16 cellular contexts compared by ENCODE assay signal in the genomic region with DNA sequence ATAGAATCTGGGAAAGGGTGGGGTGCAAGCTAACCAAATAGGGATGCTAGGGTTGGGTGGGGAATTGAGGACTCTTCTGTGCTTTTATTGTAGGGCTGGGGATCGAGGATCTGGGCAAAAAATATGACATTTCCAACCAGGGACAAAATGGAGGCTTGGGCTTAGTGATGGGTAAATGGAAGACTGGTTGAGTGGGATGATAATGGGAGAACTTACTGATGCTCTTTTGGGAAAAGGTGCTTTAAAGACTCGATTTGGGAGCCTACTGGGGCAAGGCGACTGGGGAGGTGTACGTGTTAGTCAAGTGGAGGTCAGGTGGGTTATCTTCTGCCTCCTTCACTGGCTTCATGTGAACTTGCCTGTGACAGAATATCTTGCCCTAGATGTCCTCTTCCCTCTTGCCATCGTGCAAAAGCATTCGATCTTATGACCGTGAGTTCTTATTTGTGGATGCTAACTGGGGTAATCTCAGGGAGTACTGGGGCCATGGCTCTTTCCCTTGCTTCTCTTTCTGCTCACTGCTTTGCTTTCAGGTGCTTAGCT. TPM values are rescaled to one million over a fixed set of nuclear protein-coding genes. Genes with fewer than 3 reads are reported as not detected.
A peak's percentile ranks its signal among the peaks of the same experiment; 100 is the strongest.
DNase-seq lines count a peak whose midpoint lies in the region; ATAC-seq, FAIRE-seq and TF ChIP-seq lines count a peak whose summit lies in the region.
"Had no signal": no experiment of that assay in that cellular context is flagged by ENCODE, and none has a peak within 500 bp of the region (broad histone marks: within the 10 kb centered on the region; RNA-seq: fewer than 3 reads in every experiment).

No MANE protein-coding gene starts in this region.

- RAD21 ChIA-PET in GM12878 (lab: Charles Lee; ENCODE audit: unreplicated experiment), result interaction anchor here (1.5 kb wide), 1 partner anchor 82 kb away, joined by 3 read pairs; the partner anchor contains the start of gene ZDHHC24

- no peak for TF ChIP-seq RAD21 in GM12878 (IDR thresholded peaks at IDR 0.05; ENCODE audit: insufficient read depth, low read depth, low read length)

- SMC1A ChIA-PET in GM12878 (lab: Charles Lee; ENCODE audit: uncharacterized antibody, unreplicated experiment), result interaction anchor here (1.0 to 2.4 kb wide), 2 partner anchors 8 to 10 kb away, joined by 4 to 10 read pairs; partner anchors contain the start of gene RBM4

- H3K27ac Mint-ChIP-seq in activated naive CD4-positive, alpha-beta T cell treated with anti-CD3 and anti-CD28 coated beads for 36 hours, result peak overlapping the region; percentile 37
- peak overlapping the region; percentile 83 for H3K27ac Mint-ChIP-seq in stimulated activated effector memory CD8-positive, alpha-beta T cell treated with anti-CD3 and anti-CD28 coated beads, Interleukin-12 subunit alpha, Interleukin-12 subunit beta, amount 100 ng/mL, for 72 hours
- H3K27ac Mint-ChIP-seq: stimulated activated memory B cell treated with anti-CD40 and anti-IgM and Interleukin-4, amounts not matched to agents 10 μg/mL and 1 μg/mL and 100 μg/mL, for 72 hours had no signal

- BruUV-seq in GM12878 (replicated peaks; lab: Mats Ljungman, UMichigan), result TSS peak; percentile 11

- FAIRE-seq in GM12878 (lab: Jason Lieb, UNC), result no peak

- H3K9me3 Mint-ChIP-seq in activated naive CD4-positive, alpha-beta T cell treated with anti-CD3 and anti-CD28 coated beads for 36 hours, result no peaks in the 10 kb centered on the region
- no peaks in the 10 kb centered on the region for H3K9me3 Mint-ChIP-seq in stimulated activated effector memory CD8-positive, alpha-beta T cell treated with anti-CD3 and anti-CD28 coated beads, Interleukin-12 subunit alpha, Interleukin-12 subunit beta, amount 100 ng/mL, for 72 hours
- H3K9me3 Mint-ChIP-seq: activated T-helper 2 cell treated with anti-CD3 and anti-CD28 coated beads, Interferon-gamma antibody, Interleukin-2, Interleukin-4, amounts not matched to agents 10 μg/mL and 5 μg/mL and 100 μg/mL, durations not matched to agents 14 hours and 24 hours and 36 hours; stimulated activated memory B cell treated with anti-CD40 and anti-IgM and Interleukin-4, amounts not matched to agents 10 μg/mL and 1 μg/mL and 100 μg/mL, for 72 hours had no signal

- in situ Hi-C loops in GM12878 (cut with MboI), result no loop called here

- H3K27me3 ChIP-seq in GM12878 (replicated peaks in 1 of 2; ENCODE audit: control insufficient read depth in 2 of 2, insufficient read depth in 2 of 2, low read length in 1 of 2), result no peaks in the 10 kb centered on the region
- H3K27me3 ChIP-seq: tibial nerve had no signal

- CTCF ChIA-PET in activated naive CD4-positive, alpha-beta T cell treated with anti-CD3 and anti-CD28 coated beads for 36 hours (lab: Charles Lee), result interaction anchor here (1.2 to 1.3 kb wide), 2 partner anchors 10 to 18 kb away, joined by 3 to 4 read pairs; no protein-coding TSS in a partner anchor
- CTCF ChIA-PET in GM12878 (lab: Yijun Ruan, JAX), result interaction anchor here (0.8 to 2.8 kb wide), 2 partner anchors 10 to 18 kb away, joined by 3 to 11 read pairs; partner anchors contain the start of gene RBM4

- no peak overlapping the region for H3K4me3 ChIP-seq in GM12878
- H3K4me3 ChIP-seq: left ventricle myocardium inferior, tibial nerve had no signal

- WGBS in GM12878 (ENCODE audit: insufficient coverage, insufficient replicate concordance, low lambda C conversion rate, missing lambda C conversion rate), result over 99% methylated on average over 7 of the region's 7 CpGs

- H3K4me1 ChIP-seq in GM12878 (ENCODE audit: control insufficient read depth, insufficient read depth, low read length), result no peaks in the 10 kb centered on the region

- H3K4me2 ChIP-seq in GM12878 (ENCODE audit: control insufficient read depth, insufficient read depth), result no peak overlapping the region

- no peak for ATAC-seq in GM12878
- ATAC-seq in stimulated activated effector memory CD8-positive, alpha-beta T cell treated with anti-CD3 and anti-CD28 coated beads, Interleukin-12 subunit alpha, Interleukin-12 subunit beta, amount 100 ng/mL, for 72 hours, result no peak
- ATAC-seq: stimulated activated memory B cell treated with anti-CD40 and anti-IgM and Interleukin-4, amounts not matched to agents 10 μg/mL and 1 μg/mL and 100 μg/mL, for 72 hours had no signal

- no peak overlapping the region for H3K4me3 Mint-ChIP-seq in activated naive CD4-positive, alpha-beta T cell treated with anti-CD3 and anti-CD28 coated beads for 36 hours
- H3K4me3 Mint-ChIP-seq in stimulated activated effector memory CD8-positive, alpha-beta T cell treated with anti-CD3 and anti-CD28 coated beads, Interleukin-12 subunit alpha, Interleukin-12 subunit beta, amount 100 ng/mL, for 72 hours, result no peak overlapping the region
- H3K4me3 Mint-ChIP-seq: stimulated activated memory B cell treated with anti-CD40 and anti-IgM and Interleukin-4, amounts not matched to agents 10 μg/mL and 1 μg/mL and 100 μg/mL, for 72 hours had no signal

- POLR2A ChIA-PET in GM12878 (lab: Charles Lee), result interaction anchor here (0.5 to 1.2 kb wide), 3 partner anchors 9 to 122 kb away, joined by 3 to 6 read pairs (median 3); no protein-coding TSS in a partner anchor

- H3K36me3 ChIP-seq in GM12878 (ENCODE audit: control insufficient read depth in 2 of 2, insufficient read depth in 2 of 2, low read length in 1 of 2), result peaks cover 49 to 65% of the 10 kb centered on the region in 2 experiments

- no peak for TF ChIP-seq EP300 in GM12878 (IDR thresholded peaks at IDR 0.05; ENCODE audit: borderline replicate concordance in 1 of 2, control insufficient read depth in 1 of 2, low read depth in 2 of 2, low read length in 2 of 2)

- no peak overlapping the region for H3K27ac ChIP-seq in GM12878 (ENCODE audit: control insufficient read depth, insufficient read depth)
- H3K27ac ChIP-seq: C4-2B, left ventricle myocardium inferior, tibial nerve had no signal

- no peak overlapping the region for H2AFZ ChIP-seq in GM12878 (ENCODE audit: control insufficient read depth, low read depth, low read length)

- no peak for TF ChIP-seq POLR2A in GM12878 (IDR thresholded peaks at IDR 0.05; ENCODE audit: low read depth, low read length)

- H3K27me3 Mint-ChIP-seq in activated naive CD4-positive, alpha-beta T cell treated with anti-CD3 and anti-CD28 coated beads for 36 hours (ENCODE audit: low read depth), result no peaks in the 10 kb centered on the region
- H3K27me3 Mint-ChIP-seq: stimulated activated memory B cell treated with anti-CD40 and anti-IgM and Interleukin-4, amounts not matched to agents 10 μg/mL and 1 μg/mL and 100 μg/mL, for 72 hours had no signal

- H3K36me3 Mint-ChIP-seq in activated naive CD4-positive, alpha-beta T cell treated with anti-CD3 and anti-CD28 coated beads for 36 hours (ENCODE audit: low read depth), result peaks cover 74% of the 10 kb centered on the region
- H3K36me3 Mint-ChIP-seq in stimulated activated effector memory CD8-positive, alpha-beta T cell treated with anti-CD3 and anti-CD28 coated beads, Interleukin-12 subunit alpha, Interleukin-12 subunit beta, amount 100 ng/mL, for 72 hours, result peaks cover 100% of the 10 kb centered on the region

- DNase-seq in activated naive CD4-positive, alpha-beta T cell treated with anti-CD3 and anti-CD28 coated beads for 36 hours, result no peak
- DNase-seq in activated naive CD4-positive, alpha-beta T cell treated with anti-CD3 and anti-CD28 coated beads, Interleukin-2, amount 50 U/mL, for 16 hours, result no peak
- DNase-seq in GM12878 (ENCODE audit: low read depth, low spot score) (no peak), NCI-H748 treated with DMSO at 0.1 percent for 48 hours (lab: John Stamatoyannopoulos, UW) (no peak), AML-193 (lab: John Stamatoyannopoulos, UW) (no peak)
- DNase-seq in stimulated activated effector memory CD8-positive, alpha-beta T cell treated with anti-CD3 and anti-CD28 coated beads, Interleukin-12 subunit alpha, Interleukin-12 subunit beta, amount 100 ng/mL, for 72 hours (ENCODE audit: low spot score in 2 of 2), result no peak
- DNase-seq: central memory CD4-positive, alpha-beta T cell; left ventricle myocardium inferior; NCI-H1092 treated with DMSO at 0.1 percent for 48 hours; NCI-H2081; NCI-H510A; occipital lobe had no signal

- intact Hi-C loops in activated naive CD4-positive, alpha-beta T cell treated with anti-CD3 and anti-CD28 coated beads for 36 hours (cut with micrococcal nuclease), result no loop called here
- intact Hi-C loops in GM12878 (cut with micrococcal nuclease; ENCODE audit: unreplicated experiment), result no loop called here

- H3K9me3 ChIP-seq in GM12878 (replicated peaks; ENCODE audit: control insufficient read depth, insufficient read depth, low read length), result no peaks in the 10 kb centered on the region; the same call in 2 of the 3 replicates
- H3K9me3 ChIP-seq: left ventricle myocardium inferior, tibial nerve had no signal

- H3K79me2 ChIP-seq in GM12878 (ENCODE audit: control insufficient read depth, insufficient read depth, low read length), result peaks cover 85% of the 10 kb centered on the region

- peaks cover 43% of the 10 kb centered on the region for H3K4me1 Mint-ChIP-seq in activated naive CD4-positive, alpha-beta T cell treated with anti-CD3 and anti-CD28 coated beads for 36 hours (ENCODE audit: low read depth)
- peaks cover 60% of the 10 kb centered on the region for H3K4me1 Mint-ChIP-seq in stimulated activated effector memory CD8-positive, alpha-beta T cell treated with anti-CD3 and anti-CD28 coated beads, Interleukin-12 subunit alpha, Interleukin-12 subunit beta, amount 100 ng/mL, for 72 hours

- no peak overlapping the region for H3K9ac ChIP-seq in GM12878 (ENCODE audit: control insufficient read depth, insufficient read depth, low read length)

- H4K20me1 ChIP-seq in GM12878 (ENCODE audit: control insufficient read depth, insufficient read depth), result peaks cover 10% of the 10 kb centered on the region; the same call in 1 of the 2 replicates

- TF ChIP-seq CTCF in GM12878 (IDR thresholded peaks at IDR 0.05 in 2 of 3, conservative IDR thresholded peaks at IDR 0.05 in 1 of 3; ENCODE audit: control insufficient read depth in 2 of 3, extremely low read depth in 1 of 3, insufficient read depth in 1 of 3, low read depth in 3 of 3, low read length in 3 of 3), result no peak

RNA-seq across cellular contexts. Expression of gene RBM4, which starts 10.4 kb away (rescaled TPM):
- 10 to 100 TPM; 85.9 to 98.1 TPM for total RNA-seq in activated naive CD4-positive, alpha-beta T cell treated with anti-CD3 and anti-CD28 coated beads for 36 hours
- 142 and 143 TPM in 2 replicates for total RNA-seq in GM12878 (2013; cell fraction: nucleolus; rRNA removed)
- total RNA-seq in GM12878 (2014; rRNA removed) (98.9 and 105 TPM in 2 replicates), GM12878 (2014; rRNA removed; fragmentation: Illumina TruSeq; extraction: Trizol) (107 and 108 TPM in 2 replicates), GM12878 (2021) (112 and 130 TPM in 2 replicates)
- 132 TPM for polyA plus RNA-seq in GM12878 (2011; ENCODE audit: low read depth)
- polyA plus RNA-seq in GM12878 (2011; rRNA removed) (170 and 175 TPM in 2 replicates), GM12878 (2014; fragmentation: Illumina TruSeq; extraction: Trizol) (115 and 121 TPM in 2 replicates), GM12878 (2014; fragmentation: Nextera tagmentation; extraction: Ambion mirVana) (100 to 1,000 TPM; 163 to 224 TPM), GM12878 (2014; rRNA removed) (128 and 135 TPM in 2 replicates), GM12878 (2016; fragmentation: Nextera tagmentation; extraction: Ambion mirVana) (100 to 1,000 TPM; 141 to 144 TPM)
- 143 and 169 TPM in 2 replicates for polyA plus RNA-seq in GM12878 (2011; cell fraction: cytosol; rRNA removed)
- polyA plus RNA-seq in GM12878 (2011; cell fraction: nucleus; rRNA removed), result 132 and 151 TPM in 2 replicates
- polyA plus RNA-seq in GM12878 (2012), result 111 and 127 TPM in 2 replicates
- 132 and 251 TPM in 2 replicates for polyA minus RNA-seq in GM12878 (2011; rRNA and poly(A)+ RNA removed)
- polyA minus RNA-seq in GM12878 (2011; cell fraction: cytosol; rRNA and poly(A)+ RNA removed), result 37.8 and 46.9 TPM in 2 replicates
- 55.6 and 83.2 TPM in 2 replicates for polyA minus RNA-seq in GM12878 (2011; cell fraction: nucleus; rRNA and poly(A)+ RNA removed)

RNA-seq across cellular contexts. Expression of gene RBM14, which starts 11.7 kb away (rescaled TPM):
- total RNA-seq in activated naive CD4-positive, alpha-beta T cell treated with anti-CD3 and anti-CD28 coated beads for 36 hours, result 100 to 1,000 TPM; 160 to 173 TPM
- 243 and 263 TPM in 2 replicates for total RNA-seq in GM12878 (2013; cell fraction: nucleolus; rRNA removed)
- total RNA-seq in GM12878 (2014; rRNA removed) (51.2 and 63.3 TPM in 2 replicates), GM12878 (2014; rRNA removed; fragmentation: Illumina TruSeq; extraction: Trizol) (30.6 and 34.4 TPM in 2 replicates), GM12878 (2021) (114 and 133 TPM in 2 replicates)
- 22.8 TPM for polyA plus RNA-seq in GM12878 (2011; ENCODE audit: low read depth)
- polyA plus RNA-seq in GM12878 (2011; rRNA removed) (18.1 and 29.0 TPM in 2 replicates), GM12878 (2014; fragmentation: Illumina TruSeq; extraction: Trizol) (33.3 and 34.4 TPM in 2 replicates), GM12878 (2014; fragmentation: Nextera tagmentation; extraction: Ambion mirVana) (10 to 100 TPM in 1 of 2 experiments, 1 to 10 TPM in 1; 5.4 to 16.1 TPM), GM12878 (2014; rRNA removed) (54.6 and 59.2 TPM in 2 replicates), GM12878 (2016; fragmentation: Nextera tagmentation; extraction: Ambion mirVana) (100 to 1,000 TPM; 138 to 140 TPM)
- polyA plus RNA-seq in GM12878 (2011; cell fraction: cytosol; rRNA removed), result 47.4 and 54.9 TPM in 2 replicates
- 69.1 and 106 TPM in 2 replicates for polyA plus RNA-seq in GM12878 (2011; cell fraction: nucleus; rRNA removed)
- 39.7 and 50.2 TPM in 2 replicates for polyA plus RNA-seq in GM12878 (2012)
- 24.4 and 42.8 TPM in 2 replicates for polyA minus RNA-seq in GM12878 (2011; rRNA and poly(A)+ RNA removed)
- polyA minus RNA-seq in GM12878 (2011; cell fraction: cytosol; rRNA and poly(A)+ RNA removed), result 30.7 and 36.0 TPM in 2 replicates
- polyA minus RNA-seq in GM12878 (2011; cell fraction: nucleus; rRNA and poly(A)+ RNA removed), result 45.9 and 78.7 TPM in 2 replicates

RNA-seq across cellular contexts. Expression of gene CCS, which starts 35.1 kb away (rescaled TPM):
- 10 to 100 TPM; 22.6 to 22.8 TPM for total RNA-seq in activated naive CD4-positive, alpha-beta T cell treated with anti-CD3 and anti-CD28 coated beads for 36 hours
- total RNA-seq in GM12878 (2013; cell fraction: nucleolus; rRNA removed), result 40.3 and 53.9 TPM in 2 replicates
- total RNA-seq in GM12878 (2014; rRNA removed), result 35.8 and 40.6 TPM in 2 replicates
- 25.3 and 25.8 TPM in 2 replicates for total RNA-seq in GM12878 (2014; rRNA removed; fragmentation: Illumina TruSeq; extraction: Trizol)
- 33.8 and 35.3 TPM in 2 replicates for total RNA-seq in GM12878 (2021)
- polyA plus RNA-seq in GM12878 (2011; ENCODE audit: low read depth), result 21.2 TPM
- 10.9 and 15.7 TPM in 2 replicates for polyA plus RNA-seq in GM12878 (2011; rRNA removed)
- 22.9 and 31.7 TPM in 2 replicates for polyA plus RNA-seq in GM12878 (2011; cell fraction: cytosol; rRNA removed)
- 64.7 and 70.2 TPM in 2 replicates for polyA plus RNA-seq in GM12878 (2011; cell fraction: nucleus; rRNA removed)
- polyA plus RNA-seq in GM12878 (2012), result 47.0 and 47.3 TPM in 2 replicates
- 7.0 and 20.5 TPM in 2 replicates for polyA plus RNA-seq in GM12878 (2014; fragmentation: Illumina TruSeq; extraction: Trizol)
- polyA plus RNA-seq in GM12878 (2014; fragmentation: Nextera tagmentation; extraction: Ambion mirVana), result 1 to 10 TPM; 1.5 to 7.6 TPM
- 44.2 and 46.6 TPM in 2 replicates for polyA plus RNA-seq in GM12878 (2014; rRNA removed)
- 10 to 100 TPM; 41.9 to 44.1 TPM for polyA plus RNA-seq in GM12878 (2016; fragmentation: Nextera tagmentation; extraction: Ambion mirVana)
- 12.5 and 20.3 TPM in 2 replicates for polyA minus RNA-seq in GM12878 (2011; rRNA and poly(A)+ RNA removed)
- polyA minus RNA-seq in GM12878 (2011; cell fraction: cytosol; rRNA and poly(A)+ RNA removed), result 11.5 and 13.1 TPM in 2 replicates
- polyA minus RNA-seq in GM12878 (2011; cell fraction: nucleus; rRNA and poly(A)+ RNA removed), result 8.3 and 14.5 TPM in 2 replicates

RNA-seq across cellular contexts. Expression of gene CCDC87, which starts 35.3 kb away (rescaled TPM):
- total RNA-seq in activated naive CD4-positive, alpha-beta T cell treated with anti-CD3 and anti-CD28 coated beads for 36 hours, result under 1 TPM; 0.07 to 0.12 TPM
- 0.98 and 1.3 TPM in 2 replicates for total RNA-seq in GM12878 (2013; cell fraction: nucleolus; rRNA removed)
- 0.17 TPM in 1 of 2 replicates, not detected in the other for total RNA-seq in GM12878 (2014; rRNA removed)
- 0.09 TPM in 1 of 2 replicates, not detected in the other for total RNA-seq in GM12878 (2014; rRNA removed; fragmentation: Illumina TruSeq; extraction: Trizol)
- 0.08 and 0.13 TPM in 2 replicates for total RNA-seq in GM12878 (2021)
- not detected for polyA plus RNA-seq in GM12878 (2011; ENCODE audit: low read depth)
- polyA plus RNA-seq in GM12878 (2011; rRNA removed), result 0.04 TPM in 1 of 2 replicates, not detected in the other
- polyA plus RNA-seq in GM12878 (2011; cell fraction: cytosol; rRNA removed), result 0.02 and 0.09 TPM in 2 replicates
- 0.15 and 0.23 TPM in 2 replicates for polyA plus RNA-seq in GM12878 (2011; cell fraction: nucleus; rRNA removed)
- 0.04 TPM in 1 of 2 replicates, not detected in the other for polyA plus RNA-seq in GM12878 (2012)
- polyA plus RNA-seq in GM12878 (2014; fragmentation: Illumina TruSeq; extraction: Trizol), result 0.07 TPM in 1 of 2 replicates, not detected in the other
- polyA plus RNA-seq in GM12878 (2014; fragmentation: Nextera tagmentation; extraction: Ambion mirVana), result under 1 TPM in 1 of 2 experiments, not detected in 1; 0.02 TPM
- not detected in 2 replicates for polyA plus RNA-seq in GM12878 (2014; rRNA removed)
- polyA plus RNA-seq in GM12878 (2016; fragmentation: Nextera tagmentation; extraction: Ambion mirVana), result under 1 TPM in 1 of 2 experiments, not detected in 1; 0.11 TPM
- 0.29 and 0.36 TPM in 2 replicates for polyA minus RNA-seq in GM12878 (2011; rRNA and poly(A)+ RNA removed)
- polyA minus RNA-seq in GM12878 (2011; cell fraction: cytosol; rRNA and poly(A)+ RNA removed), result not detected in 2 replicates
- polyA minus RNA-seq in GM12878 (2011; cell fraction: nucleus; rRNA and poly(A)+ RNA removed), result 0.48 and 0.86 TPM in 2 replicates

RNA-seq across cellular contexts. Expression of gene RBM4B, which starts 49.6 kb away (rescaled TPM):
- 10 to 100 TPM; 10.9 to 11.7 TPM for total RNA-seq in activated naive CD4-positive, alpha-beta T cell treated with anti-CD3 and anti-CD28 coated beads for 36 hours
- total RNA-seq in GM12878 (2013; cell fraction: nucleolus; rRNA removed), result 27.5 and 32.5 TPM in 2 replicates
- total RNA-seq in GM12878 (2014; rRNA removed) (15.5 and 16.2 TPM in 2 replicates), GM12878 (2014; rRNA removed; fragmentation: Illumina TruSeq; extraction: Trizol) (16.4 and 17.2 TPM in 2 replicates), GM12878 (2021) (15.0 and 16.1 TPM in 2 replicates)
- polyA plus RNA-seq in GM12878 (2011; ENCODE audit: low read depth), result 13.4 TPM
- polyA plus RNA-seq in GM12878 (2011; rRNA removed) (37.0 and 38.1 TPM in 2 replicates), GM12878 (2014; fragmentation: Illumina TruSeq; extraction: Trizol) (19.4 and 20.6 TPM in 2 replicates), GM12878 (2014; fragmentation: Nextera tagmentation; extraction: Ambion mirVana) (10 to 100 TPM; 17.2 to 23.8 TPM), GM12878 (2014; rRNA removed) (23.6 and 26.5 TPM in 2 replicates), GM12878 (2016; fragmentation: Nextera tagmentation; extraction: Ambion mirVana) (10 to 100 TPM; 28.1 to 36.8 TPM)
- 26.1 and 30.9 TPM in 2 replicates for polyA plus RNA-seq in GM12878 (2011; cell fraction: cytosol; rRNA removed)
- 38.9 and 44.5 TPM in 2 replicates for polyA plus RNA-seq in GM12878 (2011; cell fraction: nucleus; rRNA removed)
- polyA plus RNA-seq in GM12878 (2012), result 15.6 and 15.9 TPM in 2 replicates
- 22.2 and 29.0 TPM in 2 replicates for polyA minus RNA-seq in GM12878 (2011; rRNA and poly(A)+ RNA removed)
- polyA minus RNA-seq in GM12878 (2011; cell fraction: cytosol; rRNA and poly(A)+ RNA removed), result 6.8 and 9.6 TPM in 2 replicates
- 12.5 and 15.0 TPM in 2 replicates for polyA minus RNA-seq in GM12878 (2011; cell fraction: nucleus; rRNA and poly(A)+ RNA removed)
